ENCODE assay signal across 9 cellular contexts in genomic region chr2:73830871-73831401, GRCh38. TPM values are rescaled to one million over a fixed set of nuclear protein-coding genes. Genes with fewer than 3 reads are reported as not detected.
DNase-seq lines count a peak whose midpoint lies in the region; TF ChIP-seq lines count a peak whose summit lies in the region.
"Had no signal": no experiment of that assay in that cellular context is flagged by ENCODE, and none has a peak within 500 bp of the region (broad histone marks: within the 10 kb centered on the region; RNA-seq: fewer than 3 reads in every experiment).

No MANE protein-coding gene starts in this region.

- no peaks in the 10 kb centered on the region for H3K9me3 Mint-ChIP-seq in activated T-helper 1 cell treated with anti-CD3 and anti-CD28 coated beads, Interleukin-12 subunit alpha, Interleukin-12 subunit beta, Interleukin-2, Interleukin-4 antibody, amounts not matched to agents 30 ng/mL and 10 ng/mL and 1 ng/mL, durations not matched to agents 14 hours and 24 hours and 36 hours

- H4K20me1 ChIP-seq in hepatocyte (ENCODE audit: insufficient read depth, poor library complexity, severe bottlenecking) = no peaks in the 10 kb centered on the region

- H3K27ac ChIP-seq in hepatocyte = no peak overlapping the region

- no peak overlapping the region for H2AFZ ChIP-seq in hepatocyte

- no peaks in the 10 kb centered on the region for H3K9me2 ChIP-seq in hepatocyte (replicated peaks; ENCODE audit: insufficient read depth)

- intact Hi-C loops in activated T-helper 1 cell treated with anti-CD3 and anti-CD28 coated beads, Interleukin-12 subunit alpha, Interleukin-12 subunit beta, Interleukin-2, Interleukin-4 antibody, amounts not matched to agents 30 ng/mL and 10 ng/mL and 1 ng/mL, durations not matched to agents 14 hours and 24 hours and 36 hours (cut with micrococcal nuclease) = loop anchor here (1.0 to 2.0 kb wide), 8 partner anchors 10 to 148 kb away; partner anchors contain the start of gene TPRKB

- peaks cover 61% of the 10 kb centered on the region for H3K79me2 ChIP-seq in hepatocyte

- H3K4me2 ChIP-seq in hepatocyte = peak overlapping the region; percentile 91

- H3K4me1 Mint-ChIP-seq in activated T-helper 1 cell treated with anti-CD3 and anti-CD28 coated beads, Interleukin-12 subunit alpha, Interleukin-12 subunit beta, Interleukin-2, Interleukin-4 antibody, amounts not matched to agents 30 ng/mL and 10 ng/mL and 1 ng/mL, durations not matched to agents 14 hours and 24 hours and 36 hours (ENCODE audit: low read depth) = peaks cover 60% of the 10 kb centered on the region

- peaks cover 6% of the 10 kb centered on the region for H3K4me1 ChIP-seq in hepatocyte (ENCODE audit: insufficient read depth)

- peaks cover 40% of the 10 kb centered on the region for H3K36me3 Mint-ChIP-seq in activated T-helper 1 cell treated with anti-CD3 and anti-CD28 coated beads, Interleukin-12 subunit alpha, Interleukin-12 subunit beta, Interleukin-2, Interleukin-4 antibody, amounts not matched to agents 30 ng/mL and 10 ng/mL and 1 ng/mL, durations not matched to agents 14 hours and 24 hours and 36 hours (ENCODE audit: low read depth)

- 95% methylated on average over 11 of the region's 11 CpGs for WGBS in hepatocyte (ENCODE audit: low lambda C conversion rate, missing lambda C conversion rate)

- H3K9me3 ChIP-seq in hepatocyte (ENCODE audit: low read depth) = no peaks in the 10 kb centered on the region

- no peaks in the 10 kb centered on the region for H3K27me3 ChIP-seq in hepatocyte

- DNase-seq in activated gamma-delta T cell treated with Interleukin-2 at 50 U/mL for 16 hours (peak; percentile 16), activated gamma-delta T cell (lab: John Stamatoyannopoulos, UW) (no peak), hepatocyte (ENCODE audit: low spot score) (no peak), stromal cell of bone marrow (ENCODE audit: low read depth) (peak; percentile 66), NCI-H524 treated with DMSO at 0.1 percent for 48 hours (lab: John Stamatoyannopoulos, UW) (no peak), GOT3 (lab: John Stamatoyannopoulos, UW) (no peak), SHP77 (lab: John Stamatoyannopoulos, UW) (no peak)
- DNase-seq in activated T-helper 1 cell treated with anti-CD3 and anti-CD28 coated beads, Interleukin-12 subunit alpha, Interleukin-12 subunit beta, Interleukin-2, Interleukin-4 antibody, amounts not matched to agents 30 ng/mL and 10 ng/mL and 1 ng/mL, durations not matched to agents 14 hours and 24 hours and 36 hours (ENCODE audit: low spot score) = no peak
- DNase-seq: left cardiac atrium had no signal

- peak overlapping the region; percentile 99 for H3K27ac Mint-ChIP-seq in activated T-helper 1 cell treated with anti-CD3 and anti-CD28 coated beads, Interleukin-12 subunit alpha, Interleukin-12 subunit beta, Interleukin-2, Interleukin-4 antibody, amounts not matched to agents 30 ng/mL and 10 ng/mL and 1 ng/mL, durations not matched to agents 14 hours and 24 hours and 36 hours

- no peak overlapping the region for H3K4me3 ChIP-seq in hepatocyte

- peaks cover 3% of the 10 kb centered on the region for H3K27me3 Mint-ChIP-seq in activated T-helper 1 cell treated with anti-CD3 and anti-CD28 coated beads, Interleukin-12 subunit alpha, Interleukin-12 subunit beta, Interleukin-2, Interleukin-4 antibody, amounts not matched to agents 30 ng/mL and 10 ng/mL and 1 ng/mL, durations not matched to agents 14 hours and 24 hours and 36 hours (ENCODE audit: insufficient read depth)

- H3K4me3 Mint-ChIP-seq in activated T-helper 1 cell treated with anti-CD3 and anti-CD28 coated beads, Interleukin-12 subunit alpha, Interleukin-12 subunit beta, Interleukin-2, Interleukin-4 antibody, amounts not matched to agents 30 ng/mL and 10 ng/mL and 1 ng/mL, durations not matched to agents 14 hours and 24 hours and 36 hours = peak overlapping the region; percentile 98

- no peaks in the 10 kb centered on the region for H3K36me3 ChIP-seq in hepatocyte (replicated peaks; ENCODE audit: insufficient read depth, low read depth)

- TF ChIP-seq CTCF in hepatocyte (IDR thresholded peaks at IDR 0.05; ENCODE audit: poor library complexity) = no peak

RNA-seq across cellular contexts. Expression of gene STAMBP, which starts 2.2 kb away (rescaled TPM):
- 50.8 and 56.0 TPM in 2 replicates for total RNA-seq in activated T-helper 1 cell treated with anti-CD3 and anti-CD28 coated beads, Interleukin-12 subunit alpha, Interleukin-12 subunit beta, Interleukin-2, Interleukin-4 antibody, amounts not matched to agents 30 ng/mL and 10 ng/mL and 1 ng/mL, durations not matched to agents 14 hours and 24 hours and 36 hours
- 34.3 and 55.2 TPM in 2 replicates for total RNA-seq in hepatocyte
- polyA plus RNA-seq in hepatocyte = 40.0 and 43.0 TPM in 2 replicates

RNA-seq across cellular contexts. Expression of gene C2orf78, which starts 47.0 kb away (rescaled TPM):
- total RNA-seq in activated T-helper 1 cell treated with anti-CD3 and anti-CD28 coated beads, Interleukin-12 subunit alpha, Interleukin-12 subunit beta, Interleukin-2, Interleukin-4 antibody, amounts not matched to agents 30 ng/mL and 10 ng/mL and 1 ng/mL, durations not matched to agents 14 hours and 24 hours and 36 hours = not detected in 2 replicates
- not detected in 2 replicates for total RNA-seq in hepatocyte
- not detected in 2 replicates for polyA plus RNA-seq in hepatocyte
- total RNA-seq: left cardiac atrium had no signal

RNA-seq across cellular contexts. Expression of gene DUSP11, which starts 51.0 kb away (rescaled TPM):
- 42.1 and 42.4 TPM in 2 replicates for total RNA-seq in activated T-helper 1 cell treated with anti-CD3 and anti-CD28 coated beads, Interleukin-12 subunit alpha, Interleukin-12 subunit beta, Interleukin-2, Interleukin-4 antibody, amounts not matched to agents 30 ng/mL and 10 ng/mL and 1 ng/mL, durations not matched to agents 14 hours and 24 hours and 36 hours
- total RNA-seq in hepatocyte = 32.9 and 37.2 TPM in 2 replicates
- 30.8 and 38.2 TPM in 2 replicates for polyA plus RNA-seq in hepatocyte

Comparison
In these comparisons a context has a peak if more than half of its experiments do, and no peak if none do; other contexts are left out.
1. DNase-seq: peak in activated gamma-delta T cell treated with Interleukin-2 at 50 U/mL for 16 hours (single experiment) and stromal cell of bone marrow (single experiment); none in activated gamma-delta T cell (single experiment), activated T-helper 1 cell treated with anti-CD3 and anti-CD28 coated beads, Interleukin-12 subunit alpha, Interleukin-12 subunit beta, Interleukin-2, Interleukin-4 antibody, amounts not matched to agents 30 ng/mL and 10 ng/mL and 1 ng/mL, durations not matched to agents 14 hours and 24 hours and 36 hours (single experiment), hepatocyte (single experiment), NCI-H524 treated with DMSO at 0.1 percent for 48 hours (single experiment), GOT3 (single experiment) and SHP77 (0 of 2).